9 cellular contexts compared by ENCODE assay signal in genomic region chr5:140042551-140043507, GRCh38. TPM values are rescaled to one million over a fixed set of nuclear protein-coding genes. Genes with fewer than 3 reads are reported as not detected.
DNase-seq lines count a peak whose midpoint lies in the region; ATAC-seq and TF ChIP-seq lines count a peak whose summit lies in the region.
"Had no signal": no experiment of that assay in that cellular context is flagged by ENCODE, and none has a peak within 500 bp of the region (broad histone marks: within the 10 kb centered on the region; RNA-seq: fewer than 3 reads in every experiment).

NRG2 (minus strand) TSS chr5:140043299.

- H4K20me1 ChIP-seq in BLaER1 treated with 17β-estradiol and CSF1 and Interleukin-3, amounts not matched to agents 10 nM and 100 nM = peaks cover 0 to 13% (median 3%) of the 10 kb centered on the region in 11 experiments; a peak in 4 of 22 replicates
- H4K20me1 ChIP-seq in PC-9 (ENCODE audit: insufficient read depth) = no peaks in the 10 kb centered on the region

- peak within 1 kb of the TSS; percentile 56 to 75 (median 66) for H3K4me3 ChIP-seq in BLaER1 treated with 17β-estradiol and CSF1 and Interleukin-3, amounts not matched to agents 10 nM and 100 nM
- peak within 1 kb of the TSS; percentile 74 for H3K4me3 ChIP-seq in PC-9
- peak within 1 kb of the TSS; percentile 62 to 75 for H3K4me3 ChIP-seq in tibial artery

- no peaks in the 10 kb centered on the region for H3K9me2 ChIP-seq in PC-9 (ENCODE audit: insufficient read depth)

- DNase-seq in GM19240 (ENCODE audit: insufficient read length, low spot score) (peak; percentile 44), PC-9 (peak; percentile 23 to 45), activated gamma-delta T cell (lab: John Stamatoyannopoulos, UW) (peak; percentile 35), foreskin melanocyte (peak; percentile 62), neural crest cell (ENCODE audit: low read depth, low spot score) (peak; percentile 79), tibial artery (peak; percentile 48 to 82)

- H3K27me3 ChIP-seq in BLaER1 treated with 17β-estradiol and CSF1 and Interleukin-3, amounts not matched to agents 10 nM and 100 nM = peaks cover 65 to 80% (median 76%) of the 10 kb centered on the region in 11 experiments
- peaks cover 13% of the 10 kb centered on the region; the same call in 1 of the 2 replicates for H3K27me3 ChIP-seq in PC-9 (ENCODE audit: insufficient read depth, low read depth)
- H3K27me3 ChIP-seq in tibial artery = no peaks in the 10 kb centered on the region

- H3K79me2 ChIP-seq in PC-9 (ENCODE audit: low read depth) = no peaks in the 10 kb centered on the region

- H3K36me3 Mint-ChIP-seq in neural crest cell (ENCODE audit: low read depth) = no peaks in the 10 kb centered on the region

- H3K36me3 ChIP-seq in BLaER1 treated with 17β-estradiol and CSF1 and Interleukin-3, amounts not matched to agents 10 nM and 100 nM = no peaks in the 10 kb centered on the region
- H3K36me3 ChIP-seq in PC-9 (ENCODE audit: low read depth) = no peaks in the 10 kb centered on the region
- H3K36me3 ChIP-seq in tibial artery = no peaks in the 10 kb centered on the region

- peak within 1 kb of the TSS; percentile 7 to 60 (median 47); a peak in 17 of 22 replicates for H3K9ac ChIP-seq in BLaER1 treated with 17β-estradiol and CSF1 and Interleukin-3, amounts not matched to agents 10 nM and 100 nM

- intact Hi-C loops in PC-9 (cut with micrococcal nuclease; ENCODE audit: unreplicated experiment) (no loop called here), tibial artery (cut with DNase I; ENCODE audit: low total_unique reads) (no loop called here)

- H3K27ac ChIP-seq in BLaER1 treated with 17β-estradiol and CSF1 and Interleukin-3, amounts not matched to agents 10 nM and 100 nM = no peak within 1 kb of the TSS
- no peak within 1 kb of the TSS for H3K27ac ChIP-seq in PC-9
- peak within 1 kb of the TSS; percentile 73 to 75 for H3K27ac ChIP-seq in tibial artery

- peaks cover 21% of the 10 kb centered on the region for H3K4me1 Mint-ChIP-seq in neural crest cell

- peak; percentile 42 for ATAC-seq in HG03439 (IDR thresholded peaks at IDR 0.05; ENCODE audit: unreplicated experiment)

- no peak within 1 kb of the TSS for H3K27ac Mint-ChIP-seq in neural crest cell (ENCODE audit: unreplicated experiment)

- peak within 1 kb of the TSS; percentile 89 to 99 (median 98) for H3K4me2 ChIP-seq in BLaER1 treated with 17β-estradiol and CSF1 and Interleukin-3, amounts not matched to agents 10 nM and 100 nM
- H3K4me2 ChIP-seq in PC-9 = peak within 1 kb of the TSS; percentile 90

- POLR2A ChIA-PET in PC-9 (lab: Charles Lee; ENCODE audit: unreplicated experiment) = no interaction called here

- peaks cover 26% of the 10 kb centered on the region for H3F3A ChIP-seq in PC-9 (ENCODE audit: insufficient read depth, low read depth)

- peak within 1 kb of the TSS; percentile 84 for H3K4me3 Mint-ChIP-seq in neural crest cell

- no peaks in the 10 kb centered on the region for H3K9me3 Mint-ChIP-seq in neural crest cell

- TF ChIP-seq CTCF in PC-9 (conservative IDR thresholded peaks at IDR 0.05) (peak; percentile 45), neural crest cell (conservative IDR thresholded peaks at IDR 0.05) (peak; percentile 59), tibial artery (IDR thresholded peaks at IDR 0.05) (peak; percentile 59 to 69)

- peak within 1 kb of the TSS; percentile 92 for H2AFZ ChIP-seq in PC-9

- CTCF ChIA-PET in PC-9 (lab: Charles Lee) = interaction anchor here (0.7 kb wide), 1 partner anchor 575 kb away, joined by 4 read pairs; no protein-coding TSS in a partner anchor

- peaks cover 83% of the 10 kb centered on the region for H3K27me3 Mint-ChIP-seq in neural crest cell (ENCODE audit: low read depth)

- no peaks in the 10 kb centered on the region for H3K9me3 ChIP-seq in BLaER1 treated with 17β-estradiol and CSF1 and Interleukin-3, amounts not matched to agents 10 nM and 100 nM (replicated peaks in 1 of 11)
- H3K9me3 ChIP-seq in PC-9 (ENCODE audit: insufficient read depth, low read depth) (no peaks in the 10 kb centered on the region), tibial artery (no peaks in the 10 kb centered on the region)

- peaks cover 18 to 38% (median 24%) of the 10 kb centered on the region in 10 experiments for H3K4me1 ChIP-seq in BLaER1 treated with 17β-estradiol and CSF1 and Interleukin-3, amounts not matched to agents 10 nM and 100 nM
- H3K4me1 ChIP-seq in PC-9 (replicated peaks; ENCODE audit: insufficient read depth) = peaks cover 35% of the 10 kb centered on the region
- H3K4me1 ChIP-seq in tibial artery = peaks cover 0 to 43% (median 21%) of the 10 kb centered on the region in 4 donors

- no TSS peak for BruUV-seq in PC-9 (replicated peaks; lab: Mats Ljungman, UMichigan)

RNA-seq across cellular contexts. Expression of gene NRG2, which starts in this region (rescaled TPM):
- total RNA-seq in PC-9 (2021) (not detected in 2 replicates), neural crest cell (0.64 and 0.82 TPM in 2 replicates)
- total RNA-seq: T-helper 2 cell treated with Interferon-gamma antibody and Interleukin-4, amounts not matched to agents 100 ng/mL and 5 ng/mL, for 36 hours had no signal

Comparison
In these comparisons a context has a peak if more than half of its experiments do, and no peak if none do; other contexts are left out.
1. Peak in DNase-seq, H3K4me3 ChIP-seq and H3K4me2 ChIP-seq in PC-9; RNA of the gene not detected or under 1 TPM.
2. Peak in DNase-seq in neural crest cell; RNA of the gene not detected or under 1 TPM.
3. H3K27ac ChIP-seq: peak in tibial artery (2 of 2); none in BLaER1 treated with 17β-estradiol and CSF1 and Interleukin-3, amounts not matched to agents 10 nM and 100 nM (0 of 11) and PC-9 (single experiment).
4. Peak in every context shown above with its lines, with median percentiles within 50 percentile points of each other: H3K4me3 ChIP-seq, DNase-seq and CTCF ChIP-seq.